In genomic region chr1:81907569-81907968, GRCh38 we compare ENCODE assay signal across 26 cellular contexts.
"Had no signal": no experiment of that assay in that cellular context is flagged by ENCODE, and none has a peak within 500 bp of the region (broad histone marks: within the 10 kb centered on the region; RNA-seq: fewer than 3 reads in every experiment).

No MANE protein-coding gene starts in this region.

- H3K4me1 ChIP-seq: parathyroid adenoma, psoas muscle, thyroid gland, upper lobe of left lung, vagina had no signal

- DNase-seq: naive thymus-derived CD8-positive, alpha-beta T cell; nephron progenitor cell; nucleus accumbens; posterior cingulate gyrus; psoas muscle; right cardiac atrium; stimulated activated CD4-positive, alpha-beta T cell treated with anti-CD3 and anti-CD28 coated beads, Interleukin-15, amount 100 ng/mL, for 24 hours; stimulated activated CD4-positive, alpha-beta T cell treated with anti-CD3 and anti-CD28 coated beads, Interleukin-2, amount 100 ng/mL, for 24 hours; stimulated activated CD4-positive, alpha-beta T cell treated with anti-CD3 and anti-CD28 coated beads, Interleukin-2, amount 100 ng/mL, for 48 hours; stimulated activated CD4-positive, alpha-beta T cell treated with anti-CD3 and anti-CD28 coated beads, Interleukin-4, amount 100 ng/mL, for 24 hours; stimulated activated naive B cell treated with anti-CD40 and anti-IgM and Interleukin-4, amounts not matched to agents 10 μg/mL and 1 μg/mL and 100 μg/mL, for 72 hours; stimulated activated naive CD4-positive, alpha-beta T cell treated with Interleukin-2 at 50 U/mL for 16 hours; stomach; thyroid gland; trophoblast cell; upper lobe of left lung had no signal

- H3K4me3 ChIP-seq: psoas muscle, skin epidermis, stomach, thoracic aorta, thyroid gland, tibial nerve, upper lobe of left lung, vagina had no signal

- FAIRE-seq: urothelium cell line had no signal

- H3K9ac ChIP-seq: parathyroid adenoma had no signal

- H3K79me2 ChIP-seq: parathyroid adenoma had no signal

- H2AFZ ChIP-seq: parathyroid adenoma had no signal

- H3K9me3 ChIP-seq: neutrophil, psoas muscle, stomach, thoracic aorta, thyroid gland, tibial nerve, upper lobe of left lung, vagina had no signal

- H3K27ac ChIP-seq: neutrophil, parathyroid adenoma, psoas muscle, skin epidermis, stomach, thoracic aorta, thyroid gland, tibial nerve, upper lobe of left lung, vagina had no signal

- H3K27me3 ChIP-seq: neutrophil, stomach, thyroid gland, tibial nerve, upper lobe of left lung, vagina had no signal

- ATAC-seq: naive thymus-derived CD8-positive, alpha-beta T cell; natural killer cell treated with Interleukin-12 subunit alpha and Interleukin-12 subunit beta and Interleukin-15 and Interleukin-18, amount 100 ng/mL, for 72 hours; psoas muscle; right cardiac atrium; sciatic nerve; stimulated activated effector memory CD8-positive, alpha-beta T cell treated with anti-CD3 and anti-CD28 coated beads, Interleukin-12 subunit alpha, Interleukin-12 subunit beta, amount 100 ng/mL, for 72 hours; stimulated activated naive B cell treated with anti-CD40 and anti-IgM and Interleukin-4, amounts not matched to agents 10 μg/mL and 1 μg/mL and 100 μg/mL, for 72 hours had no signal

- H3K36me3 ChIP-seq: neutrophil, thoracic aorta, vagina had no signal
